In the genomic region with DNA sequence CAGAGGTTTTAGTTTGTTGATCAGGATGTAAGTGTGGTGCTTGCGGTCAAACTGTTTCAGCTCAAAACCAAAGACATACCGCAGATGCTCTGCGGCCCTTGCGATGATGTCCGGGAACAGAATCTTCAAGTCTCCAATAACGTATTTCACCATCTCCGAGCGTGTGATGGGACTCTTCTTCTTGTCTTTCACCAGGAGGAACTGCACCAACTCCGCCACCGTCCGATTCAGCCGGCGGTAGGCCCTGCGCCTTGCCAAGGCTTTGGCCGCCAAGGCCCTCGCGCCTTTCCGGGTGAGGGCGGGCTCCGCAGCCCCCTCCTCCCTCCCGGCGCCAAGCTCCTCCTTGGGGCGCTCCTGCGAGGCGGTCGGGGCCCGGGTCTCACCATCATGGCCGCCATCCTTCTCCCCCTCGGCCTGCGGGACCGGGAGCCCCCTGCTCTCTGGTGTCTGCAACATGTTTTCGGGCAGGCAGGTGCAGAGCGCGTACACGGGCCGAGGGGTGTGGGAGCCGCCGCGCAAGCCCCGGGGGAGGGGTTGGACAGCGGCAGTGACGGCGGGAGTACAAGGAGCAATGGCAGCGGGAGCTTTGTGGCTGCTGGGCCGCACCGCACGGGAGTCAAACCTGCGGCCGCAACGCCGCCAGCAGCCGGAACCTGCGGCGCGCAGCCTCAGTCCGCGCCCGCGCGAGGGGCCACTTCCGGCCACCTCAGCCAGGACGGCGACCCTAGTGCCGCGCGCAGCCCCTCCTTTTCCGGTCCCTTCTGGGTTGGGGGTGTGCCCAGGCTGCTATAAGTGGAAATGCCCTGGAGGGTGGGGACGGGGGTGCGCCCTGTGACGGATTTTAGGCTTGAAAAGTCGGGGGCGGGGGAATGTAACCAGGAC, we compare ENCODE assay signal across 1 cellular context.
A peak's percentile ranks its signal among the peaks of the same experiment; 100 is the strongest.
TF ChIP-seq lines count a peak whose summit lies in the region.

A gene with protein sequence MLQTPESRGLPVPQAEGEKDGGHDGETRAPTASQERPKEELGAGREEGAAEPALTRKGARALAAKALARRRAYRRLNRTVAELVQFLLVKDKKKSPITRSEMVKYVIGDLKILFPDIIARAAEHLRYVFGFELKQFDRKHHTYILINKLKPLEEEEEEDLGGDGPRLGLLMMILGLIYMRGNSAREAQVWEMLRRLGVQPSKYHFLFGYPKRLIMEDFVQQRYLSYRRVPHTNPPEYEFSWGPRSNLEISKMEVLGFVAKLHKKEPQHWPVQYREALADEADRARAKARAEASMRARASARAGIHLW (minus strand): TSS at position 699 of the 882 bp plus-strand sequence. CDS start 243 bp downstream, at position 456.

TF ChIP-seq in HepG2, 621 proteins besides CTCF, POLR2A, EP300 and RAD21 (continued from another document and continues in another):
- TF ChIP-seq, protein P1, sequence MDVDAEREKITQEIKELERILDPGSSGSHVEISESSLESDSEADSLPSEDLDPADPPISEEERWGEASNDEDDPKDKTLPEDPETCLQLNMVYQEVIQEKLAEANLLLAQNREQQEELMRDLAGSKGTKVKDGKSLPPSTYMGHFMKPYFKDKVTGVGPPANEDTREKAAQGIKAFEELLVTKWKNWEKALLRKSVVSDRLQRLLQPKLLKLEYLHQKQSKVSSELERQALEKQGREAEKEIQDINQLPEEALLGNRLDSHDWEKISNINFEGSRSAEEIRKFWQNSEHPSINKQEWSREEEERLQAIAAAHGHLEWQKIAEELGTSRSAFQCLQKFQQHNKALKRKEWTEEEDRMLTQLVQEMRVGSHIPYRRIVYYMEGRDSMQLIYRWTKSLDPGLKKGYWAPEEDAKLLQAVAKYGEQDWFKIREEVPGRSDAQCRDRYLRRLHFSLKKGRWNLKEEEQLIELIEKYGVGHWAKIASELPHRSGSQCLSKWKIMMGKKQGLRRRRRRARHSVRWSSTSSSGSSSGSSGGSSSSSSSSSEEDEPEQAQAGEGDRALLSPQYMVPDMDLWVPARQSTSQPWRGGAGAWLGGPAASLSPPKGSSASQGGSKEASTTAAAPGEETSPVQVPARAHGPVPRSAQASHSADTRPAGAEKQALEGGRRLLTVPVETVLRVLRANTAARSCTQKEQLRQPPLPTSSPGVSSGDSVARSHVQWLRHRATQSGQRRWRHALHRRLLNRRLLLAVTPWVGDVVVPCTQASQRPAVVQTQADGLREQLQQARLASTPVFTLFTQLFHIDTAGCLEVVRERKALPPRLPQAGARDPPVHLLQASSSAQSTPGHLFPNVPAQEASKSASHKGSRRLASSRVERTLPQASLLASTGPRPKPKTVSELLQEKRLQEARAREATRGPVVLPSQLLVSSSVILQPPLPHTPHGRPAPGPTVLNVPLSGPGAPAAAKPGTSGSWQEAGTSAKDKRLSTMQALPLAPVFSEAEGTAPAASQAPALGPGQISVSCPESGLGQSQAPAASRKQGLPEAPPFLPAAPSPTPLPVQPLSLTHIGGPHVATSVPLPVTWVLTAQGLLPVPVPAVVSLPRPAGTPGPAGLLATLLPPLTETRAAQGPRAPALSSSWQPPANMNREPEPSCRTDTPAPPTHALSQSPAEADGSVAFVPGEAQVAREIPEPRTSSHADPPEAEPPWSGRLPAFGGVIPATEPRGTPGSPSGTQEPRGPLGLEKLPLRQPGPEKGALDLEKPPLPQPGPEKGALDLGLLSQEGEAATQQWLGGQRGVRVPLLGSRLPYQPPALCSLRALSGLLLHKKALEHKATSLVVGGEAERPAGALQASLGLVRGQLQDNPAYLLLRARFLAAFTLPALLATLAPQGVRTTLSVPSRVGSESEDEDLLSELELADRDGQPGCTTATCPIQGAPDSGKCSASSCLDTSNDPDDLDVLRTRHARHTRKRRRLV (CRISPR knock-in tag; IDR thresholded peaks at IDR 0.05): 0 out of 2 replicates have a peak, but pooled peaks have one; percentile 15
- TF ChIP-seq NFIC (IDR thresholded peaks at IDR 0.05; ENCODE audit: low read length): no peak
- TF ChIP-seq, protein P2, sequence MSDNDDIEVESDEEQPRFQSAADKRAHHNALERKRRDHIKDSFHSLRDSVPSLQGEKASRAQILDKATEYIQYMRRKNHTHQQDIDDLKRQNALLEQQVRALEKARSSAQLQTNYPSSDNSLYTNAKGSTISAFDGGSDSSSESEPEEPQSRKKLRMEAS (IDR thresholded peaks at IDR 0.05): peak; percentile 73
- TF ChIP-seq, protein P3, sequence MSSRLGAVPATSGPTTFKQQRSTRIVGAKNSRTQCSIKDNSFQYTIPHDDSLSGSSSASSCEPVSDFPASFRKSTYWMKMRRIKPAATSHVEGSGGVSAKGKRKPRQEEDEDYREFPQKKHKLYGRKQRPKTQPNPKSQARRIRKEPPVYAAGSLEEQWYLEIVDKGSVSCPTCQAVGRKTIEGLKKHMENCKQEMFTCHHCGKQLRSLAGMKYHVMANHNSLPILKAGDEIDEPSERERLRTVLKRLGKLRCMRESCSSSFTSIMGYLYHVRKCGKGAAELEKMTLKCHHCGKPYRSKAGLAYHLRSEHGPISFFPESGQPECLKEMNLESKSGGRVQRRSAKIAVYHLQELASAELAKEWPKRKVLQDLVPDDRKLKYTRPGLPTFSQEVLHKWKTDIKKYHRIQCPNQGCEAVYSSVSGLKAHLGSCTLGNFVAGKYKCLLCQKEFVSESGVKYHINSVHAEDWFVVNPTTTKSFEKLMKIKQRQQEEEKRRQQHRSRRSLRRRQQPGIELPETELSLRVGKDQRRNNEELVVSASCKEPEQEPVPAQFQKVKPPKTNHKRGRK (CRISPR knock-in tag; IDR thresholded peaks at IDR 0.05): no peak; the same call in 1 of the 2 replicates
- TF ChIP-seq ZNF720 (CRISPR knock-in tag; IDR thresholded peaks at IDR 0.05): no peak
- TF ChIP-seq, protein P4, sequence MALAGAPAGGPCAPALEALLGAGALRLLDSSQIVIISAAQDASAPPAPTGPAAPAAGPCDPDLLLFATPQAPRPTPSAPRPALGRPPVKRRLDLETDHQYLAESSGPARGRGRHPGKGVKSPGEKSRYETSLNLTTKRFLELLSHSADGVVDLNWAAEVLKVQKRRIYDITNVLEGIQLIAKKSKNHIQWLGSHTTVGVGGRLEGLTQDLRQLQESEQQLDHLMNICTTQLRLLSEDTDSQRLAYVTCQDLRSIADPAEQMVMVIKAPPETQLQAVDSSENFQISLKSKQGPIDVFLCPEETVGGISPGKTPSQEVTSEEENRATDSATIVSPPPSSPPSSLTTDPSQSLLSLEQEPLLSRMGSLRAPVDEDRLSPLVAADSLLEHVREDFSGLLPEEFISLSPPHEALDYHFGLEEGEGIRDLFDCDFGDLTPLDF (CRISPR knock-in tag; IDR thresholded peaks at IDR 0.05): peak; percentile 65
- peak; percentile 87; the same call in 1 of the 2 replicates for TF ChIP-seq ZNF138 (CRISPR knock-in tag; IDR thresholded peaks at IDR 0.05; ENCODE audit: low read depth)
- TF ChIP-seq GTF3A (CRISPR knock-in tag; conservative IDR thresholded peaks at IDR 0.05): no peak
- no peak; the same call in 1 of the 2 replicates for TF ChIP-seq KDM5A (IDR thresholded peaks at IDR 0.05; ENCODE audit: borderline replicate concordance, low read length)
- TF ChIP-seq, protein P5, sequence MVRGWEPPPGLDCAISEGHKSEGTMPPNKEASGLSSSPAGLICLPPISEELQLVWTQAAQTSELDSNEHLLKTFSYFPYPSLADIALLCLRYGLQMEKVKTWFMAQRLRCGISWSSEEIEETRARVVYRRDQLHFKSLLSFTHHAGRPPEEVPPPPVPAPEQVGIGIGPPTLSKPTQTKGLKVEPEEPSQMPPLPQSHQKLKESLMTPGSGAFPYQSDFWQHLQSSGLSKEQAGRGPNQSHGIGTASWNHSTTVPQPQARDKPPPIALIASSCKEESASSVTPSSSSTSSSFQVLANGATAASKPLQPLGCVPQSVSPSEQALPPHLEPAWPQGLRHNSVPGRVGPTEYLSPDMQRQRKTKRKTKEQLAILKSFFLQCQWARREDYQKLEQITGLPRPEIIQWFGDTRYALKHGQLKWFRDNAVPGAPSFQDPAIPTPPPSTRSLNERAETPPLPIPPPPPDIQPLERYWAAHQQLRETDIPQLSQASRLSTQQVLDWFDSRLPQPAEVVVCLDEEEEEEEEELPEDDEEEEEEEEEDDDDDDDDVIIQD (CRISPR knock-in tag; IDR thresholded peaks at IDR 0.05; ENCODE audit: low read depth): peak; percentile 10
- TF ChIP-seq JDP2 (CRISPR knock-in tag; IDR thresholded peaks at IDR 0.05; ENCODE audit: borderline replicate concordance): no peak
- TF ChIP-seq TRIM24 (CRISPR knock-in tag; IDR thresholded peaks at IDR 0.05): no peak
- TF ChIP-seq SIN3A (IDR thresholded peaks at IDR 0.05; ENCODE audit: borderline replicate concordance, low read depth, low read length): peak; percentile 42; the same call in 1 of the 2 replicates
- TF ChIP-seq, protein P6, sequence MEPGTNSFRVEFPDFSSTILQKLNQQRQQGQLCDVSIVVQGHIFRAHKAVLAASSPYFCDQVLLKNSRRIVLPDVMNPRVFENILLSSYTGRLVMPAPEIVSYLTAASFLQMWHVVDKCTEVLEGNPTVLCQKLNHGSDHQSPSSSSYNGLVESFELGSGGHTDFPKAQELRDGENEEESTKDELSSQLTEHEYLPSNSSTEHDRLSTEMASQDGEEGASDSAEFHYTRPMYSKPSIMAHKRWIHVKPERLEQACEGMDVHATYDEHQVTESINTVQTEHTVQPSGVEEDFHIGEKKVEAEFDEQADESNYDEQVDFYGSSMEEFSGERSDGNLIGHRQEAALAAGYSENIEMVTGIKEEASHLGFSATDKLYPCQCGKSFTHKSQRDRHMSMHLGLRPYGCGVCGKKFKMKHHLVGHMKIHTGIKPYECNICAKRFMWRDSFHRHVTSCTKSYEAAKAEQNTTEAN (CRISPR knock-in tag; conservative IDR thresholded peaks at IDR 0.05): peak; percentile 81; the same call in 1 of the 2 replicates
- peak; percentile 95 for TF ChIP-seq EED (CRISPR knock-in tag; IDR thresholded peaks at IDR 0.05)
- TF ChIP-seq MIXL1 (CRISPR knock-in tag; IDR thresholded peaks at IDR 0.05): no peak
- TF ChIP-seq, protein P7, sequence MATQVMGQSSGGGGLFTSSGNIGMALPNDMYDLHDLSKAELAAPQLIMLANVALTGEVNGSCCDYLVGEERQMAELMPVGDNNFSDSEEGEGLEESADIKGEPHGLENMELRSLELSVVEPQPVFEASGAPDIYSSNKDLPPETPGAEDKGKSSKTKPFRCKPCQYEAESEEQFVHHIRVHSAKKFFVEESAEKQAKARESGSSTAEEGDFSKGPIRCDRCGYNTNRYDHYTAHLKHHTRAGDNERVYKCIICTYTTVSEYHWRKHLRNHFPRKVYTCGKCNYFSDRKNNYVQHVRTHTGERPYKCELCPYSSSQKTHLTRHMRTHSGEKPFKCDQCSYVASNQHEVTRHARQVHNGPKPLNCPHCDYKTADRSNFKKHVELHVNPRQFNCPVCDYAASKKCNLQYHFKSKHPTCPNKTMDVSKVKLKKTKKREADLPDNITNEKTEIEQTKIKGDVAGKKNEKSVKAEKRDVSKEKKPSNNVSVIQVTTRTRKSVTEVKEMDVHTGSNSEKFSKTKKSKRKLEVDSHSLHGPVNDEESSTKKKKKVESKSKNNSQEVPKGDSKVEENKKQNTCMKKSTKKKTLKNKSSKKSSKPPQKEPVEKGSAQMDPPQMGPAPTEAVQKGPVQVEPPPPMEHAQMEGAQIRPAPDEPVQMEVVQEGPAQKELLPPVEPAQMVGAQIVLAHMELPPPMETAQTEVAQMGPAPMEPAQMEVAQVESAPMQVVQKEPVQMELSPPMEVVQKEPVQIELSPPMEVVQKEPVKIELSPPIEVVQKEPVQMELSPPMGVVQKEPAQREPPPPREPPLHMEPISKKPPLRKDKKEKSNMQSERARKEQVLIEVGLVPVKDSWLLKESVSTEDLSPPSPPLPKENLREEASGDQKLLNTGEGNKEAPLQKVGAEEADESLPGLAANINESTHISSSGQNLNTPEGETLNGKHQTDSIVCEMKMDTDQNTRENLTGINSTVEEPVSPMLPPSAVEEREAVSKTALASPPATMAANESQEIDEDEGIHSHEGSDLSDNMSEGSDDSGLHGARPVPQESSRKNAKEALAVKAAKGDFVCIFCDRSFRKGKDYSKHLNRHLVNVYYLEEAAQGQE (IDR thresholded peaks at IDR 0.05; ENCODE audit: borderline replicate concordance in 1 of 2, low read depth in 1 of 2, low read length in 2 of 2): no peak; a peak in 2 of 4 replicates
- TF ChIP-seq SNAPC2 (CRISPR knock-in tag; IDR thresholded peaks at IDR 0.05): 0 out of 2 replicates have a peak, but pooled peaks have one; percentile 79
- TF ChIP-seq, protein P8, sequence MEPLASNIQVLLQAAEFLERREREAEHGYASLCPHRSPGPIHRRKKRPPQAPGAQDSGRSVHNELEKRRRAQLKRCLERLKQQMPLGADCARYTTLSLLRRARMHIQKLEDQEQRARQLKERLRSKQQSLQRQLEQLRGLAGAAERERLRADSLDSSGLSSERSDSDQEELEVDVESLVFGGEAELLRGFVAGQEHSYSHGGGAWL (CRISPR knock-in tag; IDR thresholded peaks at IDR 0.05): peak; percentile 72
- no peak for TF ChIP-seq KLF15 (CRISPR knock-in tag; IDR thresholded peaks at IDR 0.05; ENCODE audit: borderline replicate concordance)
- no peak for TF ChIP-seq KLF6 (CRISPR knock-in tag; IDR thresholded peaks at IDR 0.05)
- peak; percentile 96; the same call in 1 of the 2 replicates for TF ChIP-seq ZNF446 (CRISPR knock-in tag; IDR thresholded peaks at IDR 0.05)
- TF ChIP-seq, protein P9, sequence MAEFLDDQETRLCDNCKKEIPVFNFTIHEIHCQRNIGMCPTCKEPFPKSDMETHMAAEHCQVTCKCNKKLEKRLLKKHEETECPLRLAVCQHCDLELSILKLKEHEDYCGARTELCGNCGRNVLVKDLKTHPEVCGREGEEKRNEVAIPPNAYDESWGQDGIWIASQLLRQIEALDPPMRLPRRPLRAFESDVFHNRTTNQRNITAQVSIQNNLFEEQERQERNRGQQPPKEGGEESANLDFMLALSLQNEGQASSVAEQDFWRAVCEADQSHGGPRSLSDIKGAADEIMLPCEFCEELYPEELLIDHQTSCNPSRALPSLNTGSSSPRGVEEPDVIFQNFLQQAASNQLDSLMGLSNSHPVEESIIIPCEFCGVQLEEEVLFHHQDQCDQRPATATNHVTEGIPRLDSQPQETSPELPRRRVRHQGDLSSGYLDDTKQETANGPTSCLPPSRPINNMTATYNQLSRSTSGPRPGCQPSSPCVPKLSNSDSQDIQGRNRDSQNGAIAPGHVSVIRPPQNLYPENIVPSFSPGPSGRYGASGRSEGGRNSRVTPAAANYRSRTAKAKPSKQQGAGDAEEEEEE (CRISPR knock-in tag; IDR thresholded peaks at IDR 0.05; ENCODE audit: borderline replicate concordance): no peak
- no peak for TF ChIP-seq ZNF253 (CRISPR knock-in tag; IDR thresholded peaks at IDR 0.05; ENCODE audit: borderline replicate concordance)
- TF ChIP-seq, protein P10, sequence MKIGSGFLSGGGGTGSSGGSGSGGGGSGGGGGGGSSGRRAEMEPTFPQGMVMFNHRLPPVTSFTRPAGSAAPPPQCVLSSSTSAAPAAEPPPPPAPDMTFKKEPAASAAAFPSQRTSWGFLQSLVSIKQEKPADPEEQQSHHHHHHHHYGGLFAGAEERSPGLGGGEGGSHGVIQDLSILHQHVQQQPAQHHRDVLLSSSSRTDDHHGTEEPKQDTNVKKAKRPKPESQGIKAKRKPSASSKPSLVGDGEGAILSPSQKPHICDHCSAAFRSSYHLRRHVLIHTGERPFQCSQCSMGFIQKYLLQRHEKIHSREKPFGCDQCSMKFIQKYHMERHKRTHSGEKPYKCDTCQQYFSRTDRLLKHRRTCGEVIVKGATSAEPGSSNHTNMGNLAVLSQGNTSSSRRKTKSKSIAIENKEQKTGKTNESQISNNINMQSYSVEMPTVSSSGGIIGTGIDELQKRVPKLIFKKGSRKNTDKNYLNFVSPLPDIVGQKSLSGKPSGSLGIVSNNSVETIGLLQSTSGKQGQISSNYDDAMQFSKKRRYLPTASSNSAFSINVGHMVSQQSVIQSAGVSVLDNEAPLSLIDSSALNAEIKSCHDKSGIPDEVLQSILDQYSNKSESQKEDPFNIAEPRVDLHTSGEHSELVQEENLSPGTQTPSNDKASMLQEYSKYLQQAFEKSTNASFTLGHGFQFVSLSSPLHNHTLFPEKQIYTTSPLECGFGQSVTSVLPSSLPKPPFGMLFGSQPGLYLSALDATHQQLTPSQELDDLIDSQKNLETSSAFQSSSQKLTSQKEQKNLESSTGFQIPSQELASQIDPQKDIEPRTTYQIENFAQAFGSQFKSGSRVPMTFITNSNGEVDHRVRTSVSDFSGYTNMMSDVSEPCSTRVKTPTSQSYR (CRISPR knock-in tag; IDR thresholded peaks at IDR 0.05; ENCODE audit: borderline replicate concordance): peak; percentile 21; the same call in 1 of the 2 replicates
- TF ChIP-seq FOXJ3 (CRISPR knock-in tag; IDR thresholded peaks at IDR 0.05; ENCODE audit: borderline replicate concordance): 0 out of 2 replicates have a peak, but pooled peaks have one; percentile 13
